Comparison of ENCODE assay signal across 8 cellular contexts in genomic region chr18:76528477-76529432, GRCh38. TPM values are rescaled to one million over a fixed set of nuclear protein-coding genes. Genes with fewer than 3 reads are reported as not detected.
DNase-seq lines count a peak whose midpoint lies in the region; ATAC-seq and TF ChIP-seq lines count a peak whose summit lies in the region.

No MANE protein-coding gene starts in this region.

- POLR2A ChIA-PET in activated CD4-positive, alpha-beta memory T cell treated with anti-CD3 and anti-CD28 coated beads for 36 hours (lab: Charles Lee): no interaction called here
- POLR2A ChIA-PET in activated CD4-positive, alpha-beta memory T cell treated with anti-CD3 and anti-CD28 coated beads, Interleukin-2, amount 10 ng/mL, durations not matched to agents 7 days and 5 days (lab: Charles Lee): no interaction called here

- no peak for TF ChIP-seq CTCF in spleen (IDR thresholded peaks at IDR 0.05 in 8 of 11, conservative IDR thresholded peaks at IDR 0.05 in 3 of 11)

- H3K36me3 ChIP-seq in iPS-18a (ENCODE audit: control insufficient read depth, low read depth, low read length): no peaks in the 10 kb centered on the region
- no peaks in the 10 kb centered on the region for H3K36me3 ChIP-seq in spleen

- no peaks in the 10 kb centered on the region for H3K36me3 Mint-ChIP-seq in activated CD4-positive, alpha-beta memory T cell treated with anti-CD3 and anti-CD28 coated beads for 36 hours
- no peaks in the 10 kb centered on the region for H3K36me3 Mint-ChIP-seq in activated CD4-positive, alpha-beta memory T cell treated with anti-CD3 and anti-CD28 coated beads, Interleukin-2, amount 10 ng/mL, durations not matched to agents 7 days and 5 days (ENCODE audit: low read depth)
- H3K36me3 Mint-ChIP-seq in activated naive CD4-positive, alpha-beta T cell treated with anti-CD3 and anti-CD28 coated beads, Interleukin-2, amount 50 U/mL, for 72 hours: no peaks in the 10 kb centered on the region

- H3K9ac ChIP-seq in iPS-18a (ENCODE audit: low read length): no peak overlapping the region

- no peak overlapping the region for H3K27ac Mint-ChIP-seq in activated CD4-positive, alpha-beta memory T cell treated with anti-CD3 and anti-CD28 coated beads for 36 hours
- H3K27ac Mint-ChIP-seq in activated CD4-positive, alpha-beta memory T cell treated with anti-CD3 and anti-CD28 coated beads, Interleukin-2, amount 10 ng/mL, durations not matched to agents 7 days and 5 days: no peak overlapping the region
- peak overlapping the region in 1 of 2 donors; percentile 4 for H3K27ac Mint-ChIP-seq in activated naive CD4-positive, alpha-beta T cell treated with anti-CD3 and anti-CD28 coated beads, Interleukin-2, amount 50 U/mL, for 72 hours

- H3K9me3 ChIP-seq in iPS-18a (ENCODE audit: control insufficient read depth, low read depth, low read length) (no peaks in the 10 kb centered on the region), spleen (no peaks in the 10 kb centered on the region)

- H3K27me3 ChIP-seq in iPS-18a (ENCODE audit: control insufficient read depth, insufficient read depth, low read length): peaks cover 12% of the 10 kb centered on the region
- peaks cover 0 to 38% (median 7%) of the 10 kb centered on the region in 7 donors for H3K27me3 ChIP-seq in spleen (replicated peaks in 1 of 7)

- peaks cover 6% of the 10 kb centered on the region for H3K4me1 Mint-ChIP-seq in activated CD4-positive, alpha-beta memory T cell treated with anti-CD3 and anti-CD28 coated beads for 36 hours (ENCODE audit: low read depth)
- H3K4me1 Mint-ChIP-seq in activated CD4-positive, alpha-beta memory T cell treated with anti-CD3 and anti-CD28 coated beads, Interleukin-2, amount 10 ng/mL, durations not matched to agents 7 days and 5 days: peaks cover 7% of the 10 kb centered on the region

- CTCF ChIA-PET in activated CD4-positive, alpha-beta memory T cell treated with anti-CD3 and anti-CD28 coated beads for 36 hours (lab: Charles Lee): no interaction called here
- CTCF ChIA-PET in activated CD4-positive, alpha-beta memory T cell treated with anti-CD3 and anti-CD28 coated beads, Interleukin-2, amount 10 ng/mL, durations not matched to agents 7 days and 5 days (lab: Charles Lee): interaction anchor here (0.8 kb wide), 1 partner anchor 130 kb away, joined by 3 read pairs; no protein-coding TSS in a partner anchor

- H3K4me1 ChIP-seq in iPS-18a (ENCODE audit: control insufficient read depth, low read depth, low read length) (peaks cover 23% of the 10 kb centered on the region), spleen (peaks cover 0 to 24% (median 10%) of the 10 kb centered on the region in 6 donors)

- DNase-seq in activated CD4-positive, alpha-beta memory T cell treated with anti-CD3 and anti-CD28 coated beads for 36 hours: no peak
- no peak for DNase-seq in activated CD4-positive, alpha-beta memory T cell treated with anti-CD3 and anti-CD28 coated beads, Interleukin-2, amount 10 ng/mL, durations not matched to agents 7 days and 5 days
- peak; percentile 12 for DNase-seq in M059J (ENCODE audit: low read depth)
- DNase-seq in activated naive CD4-positive, alpha-beta T cell treated with anti-CD3 and anti-CD28 coated beads, Interleukin-2, amount 50 U/mL, for 72 hours (ENCODE audit: low spot score in 2 of 2): no peak
- DNase-seq in spleen: peak; percentile 61
- no peak for DNase-seq in NCI-H2029 treated with DMSO at 0.1 percent for 48 hours (lab: John Stamatoyannopoulos, UW)

- H3K27ac ChIP-seq in iPS-18a (ENCODE audit: low read length) (no peak overlapping the region), spleen (peak overlapping the region in 7 of 8 donors; percentile 62 to 79 (median 72))

- TF ChIP-seq POLR2A in spleen (IDR thresholded peaks at IDR 0.05): no peak

- intact Hi-C loops in activated CD4-positive, alpha-beta memory T cell treated with anti-CD3 and anti-CD28 coated beads for 36 hours (cut with micrococcal nuclease): no loop called here
- intact Hi-C loops in spleen (cut with DNase I; ENCODE audit: low total_unique reads): no loop called here

- H3K4me3 Mint-ChIP-seq in activated CD4-positive, alpha-beta memory T cell treated with anti-CD3 and anti-CD28 coated beads for 36 hours: peak overlapping the region; percentile 57
- no peak overlapping the region for H3K4me3 Mint-ChIP-seq in activated CD4-positive, alpha-beta memory T cell treated with anti-CD3 and anti-CD28 coated beads, Interleukin-2, amount 10 ng/mL, durations not matched to agents 7 days and 5 days

- H3K27me3 Mint-ChIP-seq in activated CD4-positive, alpha-beta memory T cell treated with anti-CD3 and anti-CD28 coated beads for 36 hours: peaks cover 27% of the 10 kb centered on the region
- H3K27me3 Mint-ChIP-seq in activated CD4-positive, alpha-beta memory T cell treated with anti-CD3 and anti-CD28 coated beads, Interleukin-2, amount 10 ng/mL, durations not matched to agents 7 days and 5 days: peaks cover 28% of the 10 kb centered on the region

- WGBS in spleen, 5 donors: 15 to 30% (median 22%) methylated on average over 28 of the region's 28 CpGs

- no peaks in the 10 kb centered on the region for H3K9me3 Mint-ChIP-seq in activated CD4-positive, alpha-beta memory T cell treated with anti-CD3 and anti-CD28 coated beads for 36 hours
- no peaks in the 10 kb centered on the region for H3K9me3 Mint-ChIP-seq in activated CD4-positive, alpha-beta memory T cell treated with anti-CD3 and anti-CD28 coated beads, Interleukin-2, amount 10 ng/mL, durations not matched to agents 7 days and 5 days
- H3K9me3 Mint-ChIP-seq in activated naive CD4-positive, alpha-beta T cell treated with anti-CD3 and anti-CD28 coated beads, Interleukin-2, amount 50 U/mL, for 72 hours: no peaks in the 10 kb centered on the region

- peak; percentile 33 to 54 for ATAC-seq in activated naive CD4-positive, alpha-beta T cell treated with anti-CD3 and anti-CD28 coated beads, Interleukin-2, amount 50 U/mL, for 72 hours
- no peak for ATAC-seq in GM21390 (IDR thresholded peaks at IDR 0.05; ENCODE audit: unreplicated experiment)

- H3K4me3 ChIP-seq in iPS-18a (ENCODE audit: low read length) (peak overlapping the region; percentile 43), spleen (peak overlapping the region in 7 of 8 donors; percentile 18 to 59 (median 30))

RNA-seq across cellular contexts. Expression of gene ZNF516, which starts 33.7 kb away (rescaled TPM):
- 1 to 10 TPM; 2.7 to 4.8 TPM for total RNA-seq in activated CD4-positive, alpha-beta memory T cell treated with anti-CD3 and anti-CD28 coated beads for 36 hours
- total RNA-seq in activated CD4-positive, alpha-beta memory T cell treated with anti-CD3 and anti-CD28 coated beads, Interleukin-2, amount 10 ng/mL, durations not matched to agents 7 days and 5 days: 1 to 10 TPM; 3.9 to 5.0 TPM
- 2.6 and 8.9 TPM in 2 replicates for total RNA-seq in M059J (2014; rRNA removed; shearing (Covaris generic))
- 10 to 100 TPM in 1 of 2 donors, 1 to 10 TPM in 1; 7.9 to 13.8 TPM for total RNA-seq in activated naive CD4-positive, alpha-beta T cell treated with anti-CD3 and anti-CD28 coated beads, Interleukin-2, amount 50 U/mL, for 72 hours
- total RNA-seq in spleen: 10 to 100 TPM; 20.8 to 58.4 (median 41.1) TPM
- polyA plus RNA-seq in spleen: 1 to 10 TPM; 4.5 to 8.7 (median 4.9) TPM

Comparison
In these comparisons a context has a peak if more than half of its experiments do, and no peak if none do; other contexts are left out.
1. DNase-seq: peak in M059J (single experiment) and spleen (single experiment); none in activated CD4-positive, alpha-beta memory T cell treated with anti-CD3 and anti-CD28 coated beads for 36 hours (single experiment), activated CD4-positive, alpha-beta memory T cell treated with anti-CD3 and anti-CD28 coated beads, Interleukin-2, amount 10 ng/mL, durations not matched to agents 7 days and 5 days (single experiment), activated naive CD4-positive, alpha-beta T cell treated with anti-CD3 and anti-CD28 coated beads, Interleukin-2, amount 50 U/mL, for 72 hours (0 of 2) and NCI-H2029 treated with DMSO at 0.1 percent for 48 hours (single experiment).